ENCODE assay signal across 19 cellular contexts in genomic region chr3:108441081-108441507, GRCh38.
A peak's percentile ranks its signal among the peaks of the same experiment; 100 is the strongest.
DNase-seq lines count a peak whose midpoint lies in the region; ATAC-seq and TF ChIP-seq lines count a peak whose summit lies in the region.
"Had no signal": no experiment of that assay in that cellular context is flagged by ENCODE, and none has a peak within 500 bp of the region (broad histone marks: within the 10 kb centered on the region; RNA-seq: fewer than 3 reads in every experiment).

No MANE protein-coding gene starts in this region.

- POLR2A ChIA-PET in activated CD8-positive, alpha-beta T cell treated with anti-CD3 and anti-CD28 coated beads for 36 hours (lab: Charles Lee), result no interaction called here

- H3K36me3 Mint-ChIP-seq in activated CD8-positive, alpha-beta T cell treated with anti-CD3 and anti-CD28 coated beads for 36 hours (ENCODE audit: low read depth), result peaks cover 4% of the 10 kb centered on the region
- H3K36me3 Mint-ChIP-seq: activated naive CD8-positive, alpha-beta T cell treated with anti-CD3 and anti-CD28 coated beads, Interleukin-2, amount 10 ng/mL, durations not matched to agents 7 days and 5 days; CD14-positive monocyte had no signal

- H3K4me3 ChIP-seq in fibroblast of the aortic adventitia (ENCODE audit: low read depth, low read length), result no peak overlapping the region
- H3K4me3 ChIP-seq: PC-9 had no signal

- H3K4me3 Mint-ChIP-seq in activated CD8-positive, alpha-beta T cell treated with anti-CD3 and anti-CD28 coated beads for 36 hours, result no peak overlapping the region
- H3K4me3 Mint-ChIP-seq: activated naive CD8-positive, alpha-beta T cell treated with anti-CD3 and anti-CD28 coated beads, Interleukin-2, amount 10 ng/mL, durations not matched to agents 7 days and 5 days; activated T-cell treated with anti-CD3 and anti-CD28 coated beads, Interleukin-2, amount 50 U/mL, for 4 hours; CD14-positive monocyte; stimulated activated naive CD8-positive, alpha-beta T cell treated with anti-CD3 and anti-CD28 coated beads, Interleukin-15, Interleukin-2, amounts not matched to agents 100 ng/mL and 50 ng/mL, for 24 hours had no signal

- peaks cover 3% of the 10 kb centered on the region for H3K9me3 Mint-ChIP-seq in activated CD8-positive, alpha-beta T cell treated with anti-CD3 and anti-CD28 coated beads for 36 hours

- no peak for TF ChIP-seq CTCF in fibroblast of the aortic adventitia (IDR thresholded peaks at IDR 0.05; ENCODE audit: insufficient read depth, low read length)
- TF ChIP-seq CTCF in activated CD8-positive, alpha-beta T cell treated with anti-CD3 and anti-CD28 coated beads for 36 hours (IDR thresholded peaks at IDR 0.05), result no peak

- ATAC-seq in sciatic nerve, result peak; percentile 77
- ATAC-seq in activated CD8-positive, alpha-beta T cell treated with anti-CD3 and anti-CD28 coated beads for 36 hours, result no peak
- ATAC-seq: activated T-cell treated with anti-CD3 and anti-CD28 coated beads, Interleukin-2, amount 50 U/mL, for 4 hours; foreskin keratinocyte; left ventricle myocardium superior had no signal

- peaks cover 1% of the 10 kb centered on the region for H3K27me3 Mint-ChIP-seq in activated CD8-positive, alpha-beta T cell treated with anti-CD3 and anti-CD28 coated beads for 36 hours

- DNase-seq in DMS 273 (lab: John Stamatoyannopoulos, UW; ENCODE audit: unreplicated experiment) (peak; percentile 42), DMS 273 treated with DMSO at 0.1 percent for 48 hours (lab: John Stamatoyannopoulos, UW) (no peak), SK-N-DZ (ENCODE audit: low spot score) (peak; percentile 91), fibroblast of the aortic adventitia (ENCODE audit: low read depth) (peak; percentile 52), sciatic nerve (ENCODE audit: low spot score) (no peak), NCI-H2107 treated with DMSO at 0.1 percent for 48 hours (lab: John Stamatoyannopoulos, UW; ENCODE audit: unreplicated experiment) (no peak)
- DNase-seq in activated CD8-positive, alpha-beta T cell treated with anti-CD3 and anti-CD28 coated beads for 36 hours, result no peak
- DNase-seq in activated CD8-positive, alpha-beta memory T cell treated with anti-CD3 and anti-CD28 coated beads for 24 hours, result no peak
- DNase-seq: activated CD4-positive, alpha-beta T cell treated with anti-CD3 and anti-CD28 coated beads, Interleukin-2, amount 50 U/mL, for 1 hour; activated naive CD8-positive, alpha-beta T cell treated with anti-CD3 and anti-CD28 coated beads, Interleukin-2, amount 10 ng/mL, durations not matched to agents 7 days and 5 days; activated T-cell treated with anti-CD3 and anti-CD28 coated beads, Interleukin-2, amount 50 U/mL, for 4 hours; central memory CD4-positive, alpha-beta T cell; DMS53; foreskin keratinocyte; left ventricle myocardium superior; NCI-H345; PC-9 had no signal

- CTCF ChIA-PET in activated CD8-positive, alpha-beta T cell treated with anti-CD3 and anti-CD28 coated beads for 36 hours (lab: Charles Lee), result interaction anchor here (1.7 kb wide), 1 partner anchor 13 kb away, joined by 5 read pairs; no protein-coding TSS in a partner anchor

- no peak overlapping the region for H3K27ac Mint-ChIP-seq in activated CD8-positive, alpha-beta T cell treated with anti-CD3 and anti-CD28 coated beads for 36 hours
- H3K27ac Mint-ChIP-seq: activated naive CD8-positive, alpha-beta T cell treated with anti-CD3 and anti-CD28 coated beads, Interleukin-2, amount 10 ng/mL, durations not matched to agents 7 days and 5 days; CD14-positive monocyte; stimulated activated naive CD8-positive, alpha-beta T cell treated with anti-CD3 and anti-CD28 coated beads, Interleukin-15, Interleukin-2, amounts not matched to agents 100 ng/mL and 50 ng/mL, for 24 hours had no signal

- intact Hi-C loops in sciatic nerve (cut with DNase I), result no loop called here
- intact Hi-C loops in activated CD8-positive, alpha-beta T cell treated with anti-CD3 and anti-CD28 coated beads for 36 hours (cut with micrococcal nuclease), result no loop called here

- H3K4me1 Mint-ChIP-seq in activated CD8-positive, alpha-beta T cell treated with anti-CD3 and anti-CD28 coated beads for 36 hours (ENCODE audit: low read depth), result no peaks in the 10 kb centered on the region
- H3K4me1 Mint-ChIP-seq: activated naive CD8-positive, alpha-beta T cell treated with anti-CD3 and anti-CD28 coated beads, Interleukin-2, amount 10 ng/mL, durations not matched to agents 7 days and 5 days had no signal

Comparison
In these comparisons a context has a peak if more than half of its experiments do, and no peak if none do; other contexts are left out.
1. DNase-seq: peak in DMS 273 (single experiment), SK-N-DZ (single experiment) and fibroblast of the aortic adventitia (single experiment); none in DMS 273 treated with DMSO at 0.1 percent for 48 hours (single experiment), sciatic nerve (single experiment), activated CD8-positive, alpha-beta T cell treated with anti-CD3 and anti-CD28 coated beads for 36 hours (single experiment), activated CD8-positive, alpha-beta memory T cell treated with anti-CD3 and anti-CD28 coated beads for 24 hours (single experiment) and NCI-H2107 treated with DMSO at 0.1 percent for 48 hours (single experiment).